In the genomic region with DNA sequence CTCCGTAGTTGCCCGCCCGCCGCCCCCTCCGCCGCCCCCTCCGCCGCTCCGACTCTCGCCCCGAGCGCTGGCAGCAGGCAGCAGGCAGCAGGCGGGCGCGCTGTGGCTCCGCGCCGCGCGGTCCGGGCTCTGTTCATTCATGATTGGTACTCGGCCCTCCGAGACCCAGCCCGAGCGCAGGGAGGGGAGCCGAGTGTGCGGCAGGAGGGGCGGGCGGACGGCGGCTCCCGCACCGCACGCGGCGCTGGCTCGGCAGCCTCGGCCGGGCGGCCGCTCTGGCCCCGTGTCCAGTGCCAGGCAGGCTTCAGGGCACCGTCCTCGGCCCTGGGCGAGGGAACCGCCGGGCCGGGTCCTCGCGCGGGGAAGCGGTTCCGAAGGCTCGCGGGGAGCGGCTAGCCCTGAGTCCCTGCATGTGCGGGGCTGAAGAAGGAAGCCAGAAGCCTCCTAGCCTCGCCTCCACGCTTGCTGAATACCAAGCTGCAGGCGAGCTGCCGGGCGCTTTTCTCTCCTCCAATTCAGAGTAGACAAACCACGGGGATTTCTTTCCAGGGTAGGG, we compare ENCODE assay signal across 9 cellular contexts. TPM values are rescaled to one million over a fixed set of nuclear protein-coding genes. Genes with fewer than 3 reads are reported as not detected.
DNase-seq lines count a peak whose midpoint lies in the region; TF ChIP-seq lines count a peak whose summit lies in the region.
"Had no signal": no experiment of that assay in that cellular context is flagged by ENCODE, and none has a peak within 500 bp of the region (broad histone marks: within the 10 kb centered on the region; RNA-seq: fewer than 3 reads in every experiment).

A gene (plus strand): TSS at position 51 of the 556 bp plus-strand sequence.

- H4K20me1 ChIP-seq in smooth muscle cell (ENCODE audit: low read depth), result no peaks in the 10 kb centered on the region

- no peaks in the 10 kb centered on the region for H3K9me3 ChIP-seq in smooth muscle cell (replicated peaks; ENCODE audit: low read depth)

- H3K4me3 ChIP-seq in smooth muscle cell, result peak within 1 kb of the TSS; percentile 47

- whole genome bisulfite sequencing in smooth muscle cell (ENCODE audit: low lambda C conversion rate), result 2% methylated on average over 44 of the region's 63 CpGs

- H3K4me1 ChIP-seq in smooth muscle cell (ENCODE audit: low read depth), result peaks cover 5% of the 10 kb centered on the region

- no peak for TF ChIP-seq CTCF in smooth muscle cell (IDR thresholded peaks at IDR 0.05; ENCODE audit: borderline replicate concordance, insufficient read depth, poor library complexity, severe bottlenecking)

- no peak within 1 kb of the TSS for H3K27ac ChIP-seq in smooth muscle cell (ENCODE audit: low read depth)
- H3K27ac ChIP-seq: 22Rv1 had no signal

- no peak within 1 kb of the TSS for H3K9ac ChIP-seq in smooth muscle cell (ENCODE audit: low read depth)

- H3K27me3 ChIP-seq in smooth muscle cell (ENCODE audit: low read depth), result peaks cover 50% of the 10 kb centered on the region

- H3K36me3 ChIP-seq in smooth muscle cell (ENCODE audit: low read depth), result no peaks in the 10 kb centered on the region

- peak within 1 kb of the TSS; percentile 87 for H2AFZ ChIP-seq in smooth muscle cell (ENCODE audit: low read depth)

- H3K4me2 ChIP-seq in smooth muscle cell, result peak within 1 kb of the TSS; percentile 89

- DNase-seq in DMS79 treated with DMSO at 0.1 percent for 48 hours (lab: John Stamatoyannopoulos, UW) (peak; percentile 11), DMS79 (lab: John Stamatoyannopoulos, UW) (no peak), astrocyte of the hippocampus (ENCODE audit: low read depth, low spot score) (peak; percentile 78), iPS-NIHi11 (ENCODE audit: low spot score) (peak; percentile 82), smooth muscle cell (lab: John Stamatoyannopoulos, UW; ENCODE audit: unreplicated experiment) (peak; percentile 7), cortex of kidney (lab: John Stamatoyannopoulos, UW) (no peak), SKM-1 treated with dmso at 0.1 percent for 144 hours (lab: John Stamatoyannopoulos, UW; ENCODE audit: unreplicated experiment) (no peak), HPDE6-E6E7 (ENCODE audit: extremely low spot score) (no peak)

- no peaks in the 10 kb centered on the region for H3F3A ChIP-seq in smooth muscle cell (ENCODE audit: low read depth)

- H3K79me2 ChIP-seq in smooth muscle cell (ENCODE audit: low read depth), result no peaks in the 10 kb centered on the region

RNA-seq across cellular contexts. Expression of the gene that starts here (rescaled TPM):
- total RNA-seq in smooth muscle cell, result not detected in 2 replicates
- 0.50 and 0.83 TPM in 2 replicates for polyA plus RNA-seq in smooth muscle cell

Comparison
In these comparisons a context has a peak if more than half of its experiments do, and no peak if none do; other contexts are left out.
1. DNase-seq: peak in DMS79 treated with DMSO at 0.1 percent for 48 hours (single experiment), astrocyte of the hippocampus (single experiment) and iPS-NIHi11 (single experiment); none in DMS79 (single experiment), cortex of kidney (single experiment), SKM-1 treated with dmso at 0.1 percent for 144 hours (single experiment) and HPDE6-E6E7 (single experiment).
2. Peak in DNase-seq, H3K4me3 ChIP-seq and H3K4me2 ChIP-seq in smooth muscle cell; RNA of the gene not detected or under 1 TPM.